In genomic region chr3:57709559-57709958, GRCh38 we compare ENCODE assay signal across 1 cellular context.
TF ChIP-seq lines count a peak whose summit lies in the region.

No MANE protein-coding gene starts in this region.

TF ChIP-seq in H1, 55 proteins besides CTCF, POLR2A, EP300 and RAD21:
- peak; percentile 14; the same call in 1 of the 2 replicates for TF ChIP-seq ZNF274 (IDR thresholded peaks at IDR 0.05; ENCODE audit: borderline replicate concordance, extremely low read depth, low read length)
- no peak for TF ChIP-seq SP1 (IDR thresholded peaks at IDR 0.05; ENCODE audit: low read depth, low read length)
